Comparison of ENCODE assay signal across 14 cellular contexts in genomic region chr10:86597306-86597705, GRCh38. TPM values are rescaled to one million over a fixed set of nuclear protein-coding genes. Genes with fewer than 3 reads are reported as not detected.
DNase-seq lines count a peak whose midpoint lies in the region; ATAC-seq and TF ChIP-seq lines count a peak whose summit lies in the region.
"Had no signal": no experiment of that assay in that cellular context is flagged by ENCODE, and none has a peak within 500 bp of the region (broad histone marks: within the 10 kb centered on the region; RNA-seq: fewer than 3 reads in every experiment).

No MANE protein-coding gene starts in this region.

- intact Hi-C loops in natural killer cell (cut with micrococcal nuclease) = no loop called here
- intact Hi-C loops in activated naive CD4-positive, alpha-beta T cell treated with anti-CD3 and anti-CD28 coated beads for 36 hours (cut with micrococcal nuclease) = no loop called here

- H4K20me1 ChIP-seq in neural progenitor cell (ENCODE audit: low read depth) (no peaks in the 10 kb centered on the region), smooth muscle cell (ENCODE audit: low read depth) (no peaks in the 10 kb centered on the region)
- H4K20me1 ChIP-seq: BLaER1 treated with 17β-estradiol and CSF1 and Interleukin-3, amounts not matched to agents 10 nM and 100 nM had no signal

- H3K9ac ChIP-seq in neural progenitor cell = no peak overlapping the region
- H3K9ac ChIP-seq in smooth muscle cell (ENCODE audit: low read depth) = no peak overlapping the region
- H3K9ac ChIP-seq: BLaER1 treated with 17β-estradiol and CSF1 and Interleukin-3, amounts not matched to agents 10 nM and 100 nM had no signal

- no peak overlapping the region for H3K4me3 ChIP-seq in neural progenitor cell
- no peak overlapping the region for H3K4me3 ChIP-seq in smooth muscle cell
- H3K4me3 ChIP-seq: BLaER1 treated with 17β-estradiol and CSF1 and Interleukin-3, amounts not matched to agents 10 nM and 100 nM; HAP-1 had no signal

- H3F3A ChIP-seq in neural progenitor cell (ENCODE audit: low read depth) = no peaks in the 10 kb centered on the region
- peaks cover 4% of the 10 kb centered on the region for H3F3A ChIP-seq in smooth muscle cell (ENCODE audit: low read depth)

- H3K27me3 ChIP-seq in neural progenitor cell (no peaks in the 10 kb centered on the region), smooth muscle cell (ENCODE audit: low read depth) (no peaks in the 10 kb centered on the region)
- H3K27me3 ChIP-seq: BLaER1 treated with 17β-estradiol and CSF1 and Interleukin-3, amounts not matched to agents 10 nM and 100 nM had no signal

- peaks cover 7% of the 10 kb centered on the region in 2 donors for H3K27me3 Mint-ChIP-seq in natural killer cell treated with Interleukin-12 subunit alpha and Interleukin-12 subunit beta and Interleukin-15 and Interleukin-18, amount 100 ng/mL, for 72 hours
- H3K27me3 Mint-ChIP-seq in natural killer cell (ENCODE audit: low read depth in 2 of 2) (peaks cover 5 to 7% of the 10 kb centered on the region in 2 donors), neural progenitor cell (ENCODE audit: insufficient read depth, low read depth) (peaks cover 5% of the 10 kb centered on the region)
- H3K27me3 Mint-ChIP-seq in activated naive CD4-positive, alpha-beta T cell treated with anti-CD3 and anti-CD28 coated beads for 36 hours (ENCODE audit: low read depth) = no peaks in the 10 kb centered on the region
- H3K27me3 Mint-ChIP-seq: CD4-positive, CD25-positive, alpha-beta regulatory T cell had no signal

- no peaks in the 10 kb centered on the region for H3K36me3 Mint-ChIP-seq in natural killer cell treated with Interleukin-12 subunit alpha and Interleukin-12 subunit beta and Interleukin-15 and Interleukin-18, amount 100 ng/mL, for 72 hours
- no peaks in the 10 kb centered on the region for H3K36me3 Mint-ChIP-seq in natural killer cell
- H3K36me3 Mint-ChIP-seq in neural progenitor cell = no peaks in the 10 kb centered on the region
- no peaks in the 10 kb centered on the region for H3K36me3 Mint-ChIP-seq in activated naive CD4-positive, alpha-beta T cell treated with anti-CD3 and anti-CD28 coated beads for 36 hours (ENCODE audit: low read depth)
- H3K36me3 Mint-ChIP-seq: CD4-positive, CD25-positive, alpha-beta regulatory T cell had no signal

- CTCF ChIA-PET in activated naive CD4-positive, alpha-beta T cell treated with anti-CD3 and anti-CD28 coated beads for 36 hours (lab: Charles Lee) = no interaction called here

- TF ChIP-seq CTCF in natural killer cell (IDR thresholded peaks at IDR 0.05) = no peak
- no peak for TF ChIP-seq CTCF in neural progenitor cell (IDR thresholded peaks at IDR 0.05)
- no peak for TF ChIP-seq CTCF in smooth muscle cell (IDR thresholded peaks at IDR 0.05; ENCODE audit: borderline replicate concordance, insufficient read depth, poor library complexity, severe bottlenecking)

- H3K4me3 Mint-ChIP-seq in natural killer cell treated with Interleukin-12 subunit alpha and Interleukin-12 subunit beta and Interleukin-15 and Interleukin-18, amount 100 ng/mL, for 72 hours = no peak overlapping the region
- H3K4me3 Mint-ChIP-seq in natural killer cell (no peak overlapping the region), neural progenitor cell (peak overlapping the region; percentile 74)
- no peak overlapping the region for H3K4me3 Mint-ChIP-seq in activated naive CD4-positive, alpha-beta T cell treated with anti-CD3 and anti-CD28 coated beads for 36 hours
- H3K4me3 Mint-ChIP-seq: CD4-positive, CD25-positive, alpha-beta regulatory T cell had no signal

- H3K9me3 ChIP-seq in neural progenitor cell (ENCODE audit: low read depth) (no peaks in the 10 kb centered on the region), smooth muscle cell (replicated peaks; ENCODE audit: low read depth) (no peaks in the 10 kb centered on the region)
- H3K9me3 ChIP-seq: BLaER1 treated with 17β-estradiol and CSF1 and Interleukin-3, amounts not matched to agents 10 nM and 100 nM; HAP-1 had no signal

- no peak overlapping the region for H2AFZ ChIP-seq in neural progenitor cell (replicated peaks)
- H2AFZ ChIP-seq in smooth muscle cell (ENCODE audit: low read depth) = no peak overlapping the region

- no peaks in the 10 kb centered on the region for H3K4me1 Mint-ChIP-seq in natural killer cell treated with Interleukin-12 subunit alpha and Interleukin-12 subunit beta and Interleukin-15 and Interleukin-18, amount 100 ng/mL, for 72 hours (ENCODE audit: low read depth in 2 of 2)
- no peaks in the 10 kb centered on the region for H3K4me1 Mint-ChIP-seq in natural killer cell
- peaks cover 8% of the 10 kb centered on the region for H3K4me1 Mint-ChIP-seq in neural progenitor cell
- no peaks in the 10 kb centered on the region for H3K4me1 Mint-ChIP-seq in activated naive CD4-positive, alpha-beta T cell treated with anti-CD3 and anti-CD28 coated beads for 36 hours (ENCODE audit: low read depth)

- H3K36me3 ChIP-seq in neural progenitor cell = no peaks in the 10 kb centered on the region
- no peaks in the 10 kb centered on the region for H3K36me3 ChIP-seq in smooth muscle cell (ENCODE audit: low read depth)
- H3K36me3 ChIP-seq: BLaER1 treated with 17β-estradiol and CSF1 and Interleukin-3, amounts not matched to agents 10 nM and 100 nM; HAP-1 had no signal

- H3K9me3 Mint-ChIP-seq in natural killer cell treated with Interleukin-12 subunit alpha and Interleukin-12 subunit beta and Interleukin-15 and Interleukin-18, amount 100 ng/mL, for 72 hours = no peaks in the 10 kb centered on the region
- no peaks in the 10 kb centered on the region for H3K9me3 Mint-ChIP-seq in natural killer cell
- no peaks in the 10 kb centered on the region for H3K9me3 Mint-ChIP-seq in neural progenitor cell
- no peaks in the 10 kb centered on the region for H3K9me3 Mint-ChIP-seq in activated naive CD4-positive, alpha-beta T cell treated with anti-CD3 and anti-CD28 coated beads for 36 hours

- H3K4me2 ChIP-seq in neural progenitor cell (no peak overlapping the region), smooth muscle cell (no peak overlapping the region)
- H3K4me2 ChIP-seq: BLaER1 treated with 17β-estradiol and CSF1 and Interleukin-3, amounts not matched to agents 10 nM and 100 nM had no signal

- no peak for DNase-seq in natural killer cell treated with Interleukin-12 subunit alpha and Interleukin-12 subunit beta and Interleukin-15 and Interleukin-18, amount 100 ng/mL, for 72 hours (ENCODE audit: low spot score)
- DNase-seq in natural killer cell (no peak), neural progenitor cell (ENCODE audit: low spot score) (no peak), smooth muscle cell (lab: John Stamatoyannopoulos, UW; ENCODE audit: unreplicated experiment) (no peak)
- DNase-seq in activated naive CD4-positive, alpha-beta T cell treated with anti-CD3 and anti-CD28 coated beads for 36 hours = no peak
- DNase-seq in stimulated activated naive CD8-positive, alpha-beta T cell treated with anti-CD3 and anti-CD28 coated beads, Interleukin-15, Interleukin-2, amounts not matched to agents 100 U/mL and 50 U/mL, for 24 hours = no peak
- DNase-seq: ACHN; CD4-positive, CD25-positive, alpha-beta regulatory T cell had no signal

- H3K79me2 ChIP-seq in neural progenitor cell (ENCODE audit: low read depth) (no peaks in the 10 kb centered on the region), smooth muscle cell (ENCODE audit: low read depth) (no peaks in the 10 kb centered on the region)

- peaks cover 10% of the 10 kb centered on the region for H3K4me1 ChIP-seq in neural progenitor cell
- no peaks in the 10 kb centered on the region for H3K4me1 ChIP-seq in smooth muscle cell (ENCODE audit: low read depth)
- H3K4me1 ChIP-seq: HAP-1 had no signal

- no peak overlapping the region for H3K27ac Mint-ChIP-seq in natural killer cell treated with Interleukin-12 subunit alpha and Interleukin-12 subunit beta and Interleukin-15 and Interleukin-18, amount 100 ng/mL, for 72 hours
- no peak overlapping the region for H3K27ac Mint-ChIP-seq in natural killer cell
- H3K27ac Mint-ChIP-seq in neural progenitor cell = no peak overlapping the region
- H3K27ac Mint-ChIP-seq in activated naive CD4-positive, alpha-beta T cell treated with anti-CD3 and anti-CD28 coated beads for 36 hours = no peak overlapping the region
- H3K27ac Mint-ChIP-seq: CD4-positive, CD25-positive, alpha-beta regulatory T cell had no signal

- whole genome bisulfite sequencing in smooth muscle cell (ENCODE audit: low lambda C conversion rate) = 90% methylated on average over 15 of the region's 15 CpGs

- ATAC-seq in natural killer cell treated with Interleukin-12 subunit alpha and Interleukin-12 subunit beta and Interleukin-15 and Interleukin-18, amount 100 ng/mL, for 72 hours = peak; percentile 7 to 15
- ATAC-seq in natural killer cell = no peak
- no peak for ATAC-seq in stimulated activated naive CD8-positive, alpha-beta T cell treated with anti-CD3 and anti-CD28 coated beads, Interleukin-15, Interleukin-2, amounts not matched to agents 100 U/mL and 50 U/mL, for 24 hours
- no peak for ATAC-seq in HG02970 (IDR thresholded peaks at IDR 0.05; ENCODE audit: low FRiP score, unreplicated experiment)

- H3K27ac ChIP-seq in neural progenitor cell (no peak overlapping the region), smooth muscle cell (ENCODE audit: low read depth) (peak overlapping the region; percentile 57)
- H3K27ac ChIP-seq: BLaER1 treated with 17β-estradiol and CSF1 and Interleukin-3, amounts not matched to agents 10 nM and 100 nM had no signal

RNA-seq across cellular contexts. Expression of gene OPN4, which starts 57.0 kb away (rescaled TPM):
- not detected for total RNA-seq in natural killer cell treated with Interleukin-12 subunit alpha and Interleukin-12 subunit beta and Interleukin-15 and Interleukin-18, amount 100 ng/mL, for 72 hours
- total RNA-seq in natural killer cell (not detected), neural progenitor cell (ENCODE audit: low replicate concordance) (not detected in 2 replicates), smooth muscle cell (not detected in 2 replicates)
- not detected in 2 replicates for polyA plus RNA-seq in smooth muscle cell
- total RNA-seq in activated naive CD4-positive, alpha-beta T cell treated with anti-CD3 and anti-CD28 coated beads for 36 hours = not detected
- total RNA-seq: A172; CD4-positive, CD25-positive, alpha-beta regulatory T cell; Daoy; H1 had no signal
- polyA plus RNA-seq: CD4-positive, CD25-positive, alpha-beta regulatory T cell; H1 had no signal

Comparison
In these comparisons a context has a peak if more than half of its experiments do, and no peak if none do; other contexts are left out.
1. ATAC-seq: peak in natural killer cell treated with Interleukin-12 subunit alpha and Interleukin-12 subunit beta and Interleukin-15 and Interleukin-18, amount 100 ng/mL, for 72 hours (2 of 2); none in natural killer cell (0 of 3), stimulated activated naive CD8-positive, alpha-beta T cell treated with anti-CD3 and anti-CD28 coated beads, Interleukin-15, Interleukin-2, amounts not matched to agents 100 U/mL and 50 U/mL, for 24 hours (single experiment) and HG02970 (single experiment).